Comparison of ENCODE assay signal across 26 cellular contexts in genomic region chr3:142077155-142077858, GRCh38.
DNase-seq lines count a peak whose midpoint lies in the region; ATAC-seq and TF ChIP-seq lines count a peak whose summit lies in the region.
"Had no signal": no experiment of that assay in that cellular context is flagged by ENCODE, and none has a peak within 500 bp of the region (broad histone marks: within the 10 kb centered on the region; RNA-seq: fewer than 3 reads in every experiment).

No MANE protein-coding gene starts in this region.

- peaks cover 10% of the 10 kb centered on the region; the same call in 1 of the 2 replicates for H3K79me2 ChIP-seq in OCI-LY1 (ENCODE audit: insufficient read depth, low read length)

- DNase-seq in DMS53 (lab: John Stamatoyannopoulos, UW) = peak; percentile 47
- no peak for DNase-seq in DMS53 treated with DMSO at 0.1 percent for 48 hours (lab: John Stamatoyannopoulos, UW; ENCODE audit: unreplicated experiment)
- no peak for DNase-seq in left lung
- DNase-seq in GM10248 (ENCODE audit: extremely low spot score) = no peak
- DNase-seq: ACHN; BE2C; CD8-positive, alpha-beta memory T cell; DMS 273 treated with DMSO at 0.1 percent for 48 hours; GOT3; HCEC 1CT; Karpas-422; NCI-H1417 treated with DMSO at 0.1 percent for 48 hours; NCI-H1694 treated with DMSO at 0.1 percent for 48 hours; NCI-H2227 treated with DMSO at 0.1 percent for 48 hours; OCI-M1; SJCRH30 had no signal

- peaks cover 44% of the 10 kb centered on the region for H3K36me3 Mint-ChIP-seq in stimulated activated memory B cell treated with anti-CD40 and anti-IgM and Interleukin-4, amounts not matched to agents 10 μg/mL and 1 μg/mL and 100 μg/mL, for 72 hours

- H3K36me3 ChIP-seq in OCI-LY1 (ENCODE audit: insufficient read depth, low read length) (peaks cover 54% of the 10 kb centered on the region), left lung (no peaks in the 10 kb centered on the region)
- H3K36me3 ChIP-seq: BE2C, SJCRH30 had no signal

- intact Hi-C loops in left lung (cut with DNase I) = no loop called here

- peak overlapping the region; percentile 3; the same call in 1 of the 2 replicates for H3K4me2 ChIP-seq in OCI-LY1 (ENCODE audit: low read length)

- H2AFZ ChIP-seq in OCI-LY1 (ENCODE audit: low read length) = no peak overlapping the region

- no peaks in the 10 kb centered on the region for H4K20me1 ChIP-seq in OCI-LY1 (ENCODE audit: insufficient read depth, low read length)

- H3F3A ChIP-seq in OCI-LY1 (ENCODE audit: insufficient read depth, low read length) = no peaks in the 10 kb centered on the region

- H3K27ac ChIP-seq in OCI-LY1 (ENCODE audit: low read depth, low read length, poor library complexity, severe bottlenecking) (peak overlapping the region; percentile 76), left lung (no peak overlapping the region)
- H3K27ac ChIP-seq: 22Rv1, HL-60, SJCRH30 had no signal

- no peaks in the 10 kb centered on the region for H3K27me3 Mint-ChIP-seq in stimulated activated memory B cell treated with anti-CD40 and anti-IgM and Interleukin-4, amounts not matched to agents 10 μg/mL and 1 μg/mL and 100 μg/mL, for 72 hours
- H3K27me3 Mint-ChIP-seq: CD8-positive, alpha-beta memory T cell; IgD-negative memory B cell had no signal

- ATAC-seq in left lung (peak; percentile 65), GM19351 (IDR thresholded peaks at IDR 0.05; ENCODE audit: unreplicated experiment) (no peak), HG02852 (IDR thresholded peaks at IDR 0.05; ENCODE audit: unreplicated experiment) (no peak)
- peak; percentile 50 for ATAC-seq in stimulated activated memory B cell treated with anti-CD40 and anti-IgM and Interleukin-4, amounts not matched to agents 10 μg/mL and 1 μg/mL and 100 μg/mL, for 72 hours
- ATAC-seq: Right ventricle myocardium inferior, SK-N-SH treated with all-trans-retinoic acid at 6 μM for 48 hours had no signal

- H3K27me3 ChIP-seq in OCI-LY1 (ENCODE audit: insufficient read depth, low read length) (no peaks in the 10 kb centered on the region), left lung (no peaks in the 10 kb centered on the region)
- H3K27me3 ChIP-seq: BE2C, SJCRH30 had no signal

- no peak overlapping the region for H3K4me3 ChIP-seq in OCI-LY1 (ENCODE audit: low read depth, low read length, poor library complexity, severe bottlenecking)
- no peak overlapping the region for H3K4me3 ChIP-seq in left lung
- H3K4me3 ChIP-seq: SJCRH30 had no signal

- H3K9me3 Mint-ChIP-seq in stimulated activated memory B cell treated with anti-CD40 and anti-IgM and Interleukin-4, amounts not matched to agents 10 μg/mL and 1 μg/mL and 100 μg/mL, for 72 hours = peaks cover 9% of the 10 kb centered on the region

- H3K27ac Mint-ChIP-seq in stimulated activated memory B cell treated with anti-CD40 and anti-IgM and Interleukin-4, amounts not matched to agents 10 μg/mL and 1 μg/mL and 100 μg/mL, for 72 hours = no peak overlapping the region
- H3K27ac Mint-ChIP-seq: CD14-positive monocyte; CD8-positive, alpha-beta memory T cell; IgD-negative memory B cell had no signal

- POLR2A ChIA-PET in GM10248 (lab: Yijun Ruan, JAX) = interaction anchor here (0.9 kb wide), 1 partner anchor 16 kb away, joined by 3 read pairs; no protein-coding TSS in a partner anchor

- H3K4me1 Mint-ChIP-seq in stimulated activated memory B cell treated with anti-CD40 and anti-IgM and Interleukin-4, amounts not matched to agents 10 μg/mL and 1 μg/mL and 100 μg/mL, for 72 hours = no peaks in the 10 kb centered on the region
- H3K4me1 Mint-ChIP-seq: CD14-positive monocyte, IgD-negative memory B cell had no signal

- CTCF ChIA-PET in GM10248 (lab: Yijun Ruan, JAX) = interaction anchor here (0.9 to 2.2 kb wide), 5 partner anchors 10 to 17 kb away, joined by 3 to 6 read pairs (median 4); no protein-coding TSS in a partner anchor

- H3K9me2 ChIP-seq in OCI-LY1 (ENCODE audit: low read depth, low read length) = no peaks in the 10 kb centered on the region

- peak overlapping the region; percentile 9; the same call in 1 of the 2 replicates for H3K9ac ChIP-seq in OCI-LY1 (ENCODE audit: low read length)

- TF ChIP-seq CTCF in OCI-LY1 (IDR thresholded peaks at IDR 0.05; ENCODE audit: low read length) = no peak
- no peak for TF ChIP-seq CTCF in left lung (IDR thresholded peaks at IDR 0.05)
- TF ChIP-seq CTCF in GM10248 (IDR thresholded peaks at IDR 0.05; ENCODE audit: control extremely low read depth, extremely low read depth, low read depth, missing control alignments) = no peak

- no peak overlapping the region for H3K4me3 Mint-ChIP-seq in stimulated activated memory B cell treated with anti-CD40 and anti-IgM and Interleukin-4, amounts not matched to agents 10 μg/mL and 1 μg/mL and 100 μg/mL, for 72 hours
- H3K4me3 Mint-ChIP-seq: CD14-positive monocyte; CD8-positive, alpha-beta memory T cell; IgD-negative memory B cell had no signal

- H3K9me3 ChIP-seq in OCI-LY1 (ENCODE audit: low read length) (no peaks in the 10 kb centered on the region; the same call in 1 of the 2 replicates), left lung (no peaks in the 10 kb centered on the region)
- H3K9me3 ChIP-seq: BE2C had no signal

- H3K4me1 ChIP-seq in OCI-LY1 (ENCODE audit: insufficient read depth, low read length, severe bottlenecking) (peaks cover 28% of the 10 kb centered on the region), left lung (no peaks in the 10 kb centered on the region)
- H3K4me1 ChIP-seq: BE2C, SJCRH30 had no signal

Comparison
In these comparisons a context has a peak if more than half of its experiments do, and no peak if none do; other contexts are left out.
1. ATAC-seq: peak in left lung (single experiment) and stimulated activated memory B cell treated with anti-CD40 and anti-IgM and Interleukin-4, amounts not matched to agents 10 μg/mL and 1 μg/mL and 100 μg/mL, for 72 hours (single experiment); none in GM19351 (single experiment) and HG02852 (single experiment).